ENCODE assay signal across 15 cellular contexts in genomic region chr20:64030371-64031134, GRCh38. TPM values are rescaled to one million over a fixed set of nuclear protein-coding genes. Genes with fewer than 3 reads are reported as not detected.
A peak's percentile ranks its signal among the peaks of the same experiment; 100 is the strongest.
DNase-seq lines count a peak whose midpoint lies in the region; ATAC-seq and TF ChIP-seq lines count a peak whose summit lies in the region.
"Had no signal": no experiment of that assay in that cellular context is flagged by ENCODE, and none has a peak within 500 bp of the region (broad histone marks: within the 10 kb centered on the region; RNA-seq: fewer than 3 reads in every experiment).

No MANE protein-coding gene starts in this region.

- H3K27me3 ChIP-seq in right cardiac atrium (ENCODE audit: control insufficient read depth, insufficient read depth), result no peaks in the 10 kb centered on the region
- no peaks in the 10 kb centered on the region for H3K27me3 ChIP-seq in heart left ventricle
- H3K27me3 ChIP-seq in hepatocyte, result no peaks in the 10 kb centered on the region
- H3K27me3 ChIP-seq: BE2C, MG63 had no signal

- H3K27ac ChIP-seq in right cardiac atrium (ENCODE audit: low read length), result no peak overlapping the region
- no peak overlapping the region for H3K27ac ChIP-seq in heart left ventricle
- H3K27ac ChIP-seq in VCaP, result peak overlapping the region; percentile 59
- H3K27ac ChIP-seq in hepatocyte, result no peak overlapping the region
- H3K27ac ChIP-seq: KMS-11 had no signal

- H3K9me3 ChIP-seq in right cardiac atrium (ENCODE audit: control insufficient read depth, low read length) (no peaks in the 10 kb centered on the region), heart left ventricle (no peaks in the 10 kb centered on the region), hepatocyte (ENCODE audit: low read depth) (no peaks in the 10 kb centered on the region)
- H3K9me3 ChIP-seq: BE2C, MG63 had no signal

- WGBS in right cardiac atrium, result 84% methylated on average over 20 of the region's 20 CpGs
- WGBS in heart left ventricle, 4 donors, result 84 to 91% (median 89%) methylated on average over 17 to 20 of the region's 20 CpGs
- 68% methylated on average over 20 of the region's 20 CpGs for WGBS in hepatocyte (ENCODE audit: low lambda C conversion rate, missing lambda C conversion rate)

- H3K4me3 ChIP-seq in right cardiac atrium (ENCODE audit: low read length), result no peak overlapping the region
- H3K4me3 ChIP-seq in heart left ventricle, result no peak overlapping the region
- H3K4me3 ChIP-seq in hepatocyte, result no peak overlapping the region
- H3K4me3 ChIP-seq: MG63 had no signal

- H3K9me2 ChIP-seq in hepatocyte (replicated peaks; ENCODE audit: insufficient read depth), result no peaks in the 10 kb centered on the region

- H3K4me1 ChIP-seq in right cardiac atrium (ENCODE audit: control insufficient read depth, insufficient read depth, low read length) (no peaks in the 10 kb centered on the region), heart left ventricle (peaks cover 0 to 6% (median 0%) of the 10 kb centered on the region in 12 donors), hepatocyte (ENCODE audit: insufficient read depth) (no peaks in the 10 kb centered on the region)

- ATAC-seq in right cardiac atrium (no peak), heart left ventricle (no peak)

- no peaks in the 10 kb centered on the region for H3K79me2 ChIP-seq in hepatocyte

- intact Hi-C loops in right cardiac atrium (cut with DNase I) (no loop called here), heart left ventricle (cut with DNase I) (loop anchor here in 3 of 10 donors (5.0 to 10.0 kb wide), 3 partner anchors 46 to 84 kb away; partner anchors contain the start of gene PRPF6 (in 2 of the 3))

- TF ChIP-seq POLR2A in heart left ventricle (IDR thresholded peaks at IDR 0.05), result no peak

- H3K4me2 ChIP-seq in hepatocyte, result no peak overlapping the region
- H3K4me2 ChIP-seq: KMS-11 had no signal

- peak overlapping the region; percentile 43 for H2AFZ ChIP-seq in hepatocyte

- DNase-seq in right cardiac atrium, result peak in 2 of 3 donors; percentile 37 to 52
- no peak for DNase-seq in heart left ventricle
- DNase-seq in hepatocyte (ENCODE audit: low spot score), result peak; percentile 54
- DNase-seq in Kasumi-1 (lab: John Stamatoyannopoulos, UW), result no peak
- no peak for DNase-seq in NCI-H1092 (lab: John Stamatoyannopoulos, UW)
- DNase-seq in cerebellar nuclear complex (lab: John Stamatoyannopoulos, UW), result no peak
- DNase-seq: BE2C; CD4-positive, alpha-beta memory T cell; GOT3; MG63; NCI-H1105; NCI-H187 had no signal

- TF ChIP-seq CTCF in heart left ventricle (IDR thresholded peaks at IDR 0.05) (no peak), VCaP (conservative IDR thresholded peaks at IDR 0.05) (no peak), hepatocyte (IDR thresholded peaks at IDR 0.05; ENCODE audit: poor library complexity) (no peak)

- H4K20me1 ChIP-seq in hepatocyte (ENCODE audit: insufficient read depth, poor library complexity, severe bottlenecking), result peaks cover 20% of the 10 kb centered on the region

- peaks cover 6 to 94% (median 85%) of the 10 kb centered on the region in 9 donors for H3K36me3 ChIP-seq in heart left ventricle
- H3K36me3 ChIP-seq in hepatocyte (replicated peaks; ENCODE audit: insufficient read depth, low read depth), result no peaks in the 10 kb centered on the region

RNA-seq across cellular contexts. Expression of gene C20orf204, which starts 5.4 kb away (rescaled TPM):
- total RNA-seq in right cardiac atrium (under 1 TPM; 0.21 to 0.82 (median 0.49) TPM), heart left ventricle (1 to 10 TPM in 1 of 9 donors, under 1 TPM in 8; 0.16 to 1.2 (median 0.56) TPM), hepatocyte (0.57 and 0.72 TPM in 2 replicates)
- polyA plus RNA-seq in right cardiac atrium (0.36 TPM), heart left ventricle (under 1 TPM; 0.35 to 0.42 TPM), hepatocyte (0.85 and 1.7 TPM in 2 replicates)

RNA-seq across cellular contexts. Expression of gene SOX18, which starts 18.9 kb away (rescaled TPM):
- total RNA-seq in right cardiac atrium (10 to 100 TPM; 28.7 to 42.1 (median 41.1) TPM), heart left ventricle (10 to 100 TPM; 37.0 to 75.9 (median 50.7) TPM), hepatocyte (not detected in 2 replicates)
- polyA plus RNA-seq in right cardiac atrium (26.8 TPM), heart left ventricle (10 to 100 TPM; 23.5 to 31.1 TPM), hepatocyte (1.9 and 2.0 TPM in 2 replicates)
- total RNA-seq: CD4-positive, alpha-beta memory T cell; Daoy had no signal
- polyA plus RNA-seq: CD4-positive, alpha-beta memory T cell had no signal

RNA-seq across cellular contexts. Expression of gene TCEA2, which starts 32.4 kb away (rescaled TPM):
- total RNA-seq in right cardiac atrium, result 10 to 100 TPM; 46.3 to 52.0 (median 50.0) TPM
- polyA plus RNA-seq in right cardiac atrium, result 38.3 TPM
- 10 to 100 TPM; 19.2 to 52.1 (median 42.9) TPM for total RNA-seq in heart left ventricle
- polyA plus RNA-seq in heart left ventricle, result 10 to 100 TPM; 23.6 to 32.9 TPM
- total RNA-seq in hepatocyte, result 23.8 and 26.0 TPM in 2 replicates
- 74.2 and 80.0 TPM in 2 replicates for polyA plus RNA-seq in hepatocyte

RNA-seq across cellular contexts. Expression of gene RGS19, which starts 48.8 kb away (rescaled TPM):
- 1 to 10 TPM; 6.3 to 9.1 (median 8.3) TPM for total RNA-seq in right cardiac atrium
- 5.8 TPM for polyA plus RNA-seq in right cardiac atrium
- 10 to 100 TPM in 2 of 9 donors, 1 to 10 TPM in 7; 3.2 to 25.6 (median 5.3) TPM for total RNA-seq in heart left ventricle
- 1 to 10 TPM; 3.7 to 6.5 TPM for polyA plus RNA-seq in heart left ventricle
- 8.1 and 8.8 TPM in 2 replicates for total RNA-seq in hepatocyte
- polyA plus RNA-seq in hepatocyte, result 10.9 and 13.5 TPM in 2 replicates

RNA-seq across cellular contexts. Expression of gene OPRL1, which starts 49.3 kb away (rescaled TPM):
- total RNA-seq in right cardiac atrium (1 to 10 TPM in 2 of 4 donors, under 1 TPM in 2; 0.50 to 1.3 (median 1.1) TPM), heart left ventricle (1 to 10 TPM in 3 of 9 donors, under 1 TPM in 6; 0.18 to 1.9 (median 0.67) TPM), hepatocyte (1.1 and 1.5 TPM in 2 replicates)
- polyA plus RNA-seq in right cardiac atrium (0.81 TPM), heart left ventricle (under 1 TPM; 0.21 to 0.27 TPM), hepatocyte (0.50 and 0.90 TPM in 2 replicates)

Comparison
In these comparisons a context has a peak if more than half of its experiments do, and no peak if none do; other contexts are left out.
1. DNase-seq: peak in right cardiac atrium (2 of 3) and hepatocyte (single experiment); none in heart left ventricle (0 of 5), Kasumi-1 (0 of 2), NCI-H1092 (single experiment) and cerebellar nuclear complex (0 of 2).
2. RNA of gene SOX18, which starts 18.9 kb away (total RNA-seq): 37.0 to 75.9 TPM in heart left ventricle and 28.7 to 42.1 TPM in right cardiac atrium; not detected in hepatocyte; every median in the first group is over 10 times any median in the second.